In genomic region chr16:82082097-82082496, GRCh38 we compare ENCODE assay signal across 34 cellular contexts. TPM values are rescaled to one million over a fixed set of nuclear protein-coding genes. Genes with fewer than 3 reads are reported as not detected.
"Had no signal": no experiment of that assay in that cellular context is flagged by ENCODE, and none has a peak within 500 bp of the region (broad histone marks: within the 10 kb centered on the region; RNA-seq: fewer than 3 reads in every experiment).

No MANE protein-coding gene starts in this region.

- H3K4me2 ChIP-seq: KMS-11, SK-N-SH had no signal

- H3K27me3 ChIP-seq: brain microvascular endothelial cell, Peyer's patch, SJSA1 had no signal

- H3K9me3 ChIP-seq: Peyer's patch, SJSA1, SK-N-SH had no signal

- H3K27ac ChIP-seq: brain microvascular endothelial cell, KMS-11, SJSA1, VCaP had no signal

- ATAC-seq: T-cell, T-helper 17 cell had no signal

- H3K9ac ChIP-seq: KMS-11, SK-N-SH had no signal

- H3K36me3 ChIP-seq: brain microvascular endothelial cell, Peyer's patch, SJSA1 had no signal

- DNase-seq: activated B cell treated with CpG ODN at 0.5 μM for 24 hours; activated CD4-positive, alpha-beta T cell treated with anti-CD3 and anti-CD28 coated beads for 4 hours; activated CD4-positive, alpha-beta T cell treated with anti-CD3 and anti-CD28 coated beads, Interleukin-2, amount 50 U/mL, for 1 hour; activated CD4-positive, CD25-positive, alpha-beta regulatory T cell treated with anti-CD3 and anti-CD28 coated beads, Interleukin-2, amount 50 U/mL, for 72 hours; activated CD8-positive, alpha-beta memory T cell treated with anti-CD3 and anti-CD28 coated beads, Interleukin-2, amount 50 U/mL, for 4 hours; activated effector memory CD4-positive, alpha-beta T cell treated with anti-CD3 and anti-CD28 coated beads, Interleukin-2, amount 50 U/mL, for 16 hours; activated naive CD4-positive, alpha-beta T cell; activated naive CD4-positive, alpha-beta T cell treated with anti-CD3 and anti-CD28 coated beads, Interleukin-2, amount 50 U/mL, for 16 hours; activated T-cell treated with anti-CD3 and anti-CD28 coated beads, Interleukin-2, amount 50 U/mL, for 48 hours; amniotic stem cell; aorta; central memory CD4-positive, alpha-beta T cell; NCI-H1092 treated with DMSO at 0.1 percent for 48 hours; NCI-H1417; NCI-H1694; NCI-H1930; NCI-H2081 treated with DMSO at 0.1 percent for 48 hours; NCI-H446 treated with DMSO at 0.1 percent for 48 hours; NCI-H524; NCI-H69; NCI-H82; NK-92 treated with Interleukin-12 subunit alpha and Interleukin-12 subunit beta, amount 100 ng/mL, for 24 hours; Peyer's patch; RPMI8226; SHP77 treated with DMSO at 0.1 percent for 48 hours; SK-N-SH; T-cell; T-helper 17 cell had no signal

- H3K4me3 ChIP-seq: Peyer's patch, SJSA1 had no signal

RNA-seq across cellular contexts. Expression of gene HSD17B2, which starts 47.0 kb away (rescaled TPM):
- total RNA-seq: activated B cell treated with CpG ODN at 0.5 μM for 24 hours; activated CD4-positive, alpha-beta memory T cell treated with anti-CD3 and anti-CD28 coated beads for 36 hours; activated naive CD8-positive, alpha-beta T cell treated with anti-CD3 and anti-CD28 coated beads for 36 hours; aorta; T-cell; T-helper 17 cell had no signal
- polyA plus RNA-seq: SK-N-SH had no signal
